In genomic region chr13:99264053-99264452, GRCh38 we compare ENCODE assay signal across 17 cellular contexts. TPM values are rescaled to one million over a fixed set of nuclear protein-coding genes. Genes with fewer than 3 reads are reported as not detected.
A peak's percentile ranks its signal among the peaks of the same experiment; 100 is the strongest.
DNase-seq lines count a peak whose midpoint lies in the region; ATAC-seq and TF ChIP-seq lines count a peak whose summit lies in the region.
"Had no signal": no experiment of that assay in that cellular context is flagged by ENCODE, and none has a peak within 500 bp of the region (broad histone marks: within the 10 kb centered on the region; RNA-seq: fewer than 3 reads in every experiment).

No MANE protein-coding gene starts in this region.

- no peak overlapping the region for H3K4me3 ChIP-seq in endodermal cell (ENCODE audit: low read length)

- peaks cover 10% of the 10 kb centered on the region for H3K36me3 ChIP-seq in endodermal cell (ENCODE audit: control insufficient read depth, insufficient read depth, low read length)

- H3K27ac Mint-ChIP-seq in stimulated activated naive CD8-positive, alpha-beta T cell treated with anti-CD3 and anti-CD28 coated beads, Interleukin-15, Interleukin-2, amounts not matched to agents 100 ng/mL and 50 ng/mL, for 24 hours: peak overlapping the region; percentile 57
- peak overlapping the region; percentile 79 for H3K27ac Mint-ChIP-seq in endodermal cell

- H3K9me3 Mint-ChIP-seq in stimulated activated naive CD8-positive, alpha-beta T cell treated with anti-CD3 and anti-CD28 coated beads, Interleukin-15, Interleukin-2, amounts not matched to agents 100 ng/mL and 50 ng/mL, for 24 hours: no peaks in the 10 kb centered on the region
- no peaks in the 10 kb centered on the region for H3K9me3 Mint-ChIP-seq in endodermal cell

- H3K9me3 ChIP-seq in endodermal cell (ENCODE audit: control insufficient read depth, low read length): no peaks in the 10 kb centered on the region

- no peak for TF ChIP-seq CTCF in endodermal cell (conservative IDR thresholded peaks at IDR 0.05)

- 50 to 55% methylated on average over 1 of the region's 1 CpG for WGBS in endodermal cell (ENCODE audit: insufficient coverage in 1 of 2, insufficient read length in 1 of 2), 2 experiments

- H3K27me3 ChIP-seq in endodermal cell (ENCODE audit: control insufficient read depth, insufficient read depth, low read length, poor library complexity, severe bottlenecking): no peaks in the 10 kb centered on the region

- peaks cover 39% of the 10 kb centered on the region for H3K36me3 Mint-ChIP-seq in stimulated activated naive CD8-positive, alpha-beta T cell treated with anti-CD3 and anti-CD28 coated beads, Interleukin-15, Interleukin-2, amounts not matched to agents 100 ng/mL and 50 ng/mL, for 24 hours (ENCODE audit: low read depth)
- H3K36me3 Mint-ChIP-seq in endodermal cell (ENCODE audit: low read depth): peaks cover 2% of the 10 kb centered on the region

- DNase-seq in stimulated activated naive CD8-positive, alpha-beta T cell treated with anti-CD3 and anti-CD28 coated beads, Interleukin-15, Interleukin-2, amounts not matched to agents 100 U/mL and 50 U/mL, for 24 hours: no peak
- peak; percentile 42 for DNase-seq in NOMO-1 treated with DMSO at 0.1 percent for 48 hours (lab: John Stamatoyannopoulos, UW; ENCODE audit: unreplicated experiment)
- DNase-seq in endodermal cell: no peak
- DNase-seq in NCI-H1048 (lab: John Stamatoyannopoulos, UW): no peak
- DNase-seq: activated CD4-positive, alpha-beta T cell treated with anti-CD3 and anti-CD28 coated beads for 1 hour; caudate nucleus; head of caudate nucleus; NCI-H2029; retina; stimulated activated CD4-positive, alpha-beta T cell treated with anti-CD3 and anti-CD28 coated beads, Interleukin-4, amount 100 ng/mL, for 4 hours had no signal

- peaks cover 3% of the 10 kb centered on the region for H3K4me1 ChIP-seq in endodermal cell (ENCODE audit: control insufficient read depth, insufficient read depth, low read length)

- peaks cover 75% of the 10 kb centered on the region for H3K4me1 Mint-ChIP-seq in stimulated activated naive CD8-positive, alpha-beta T cell treated with anti-CD3 and anti-CD28 coated beads, Interleukin-15, Interleukin-2, amounts not matched to agents 100 ng/mL and 50 ng/mL, for 24 hours (ENCODE audit: low read depth)
- peaks cover 13% of the 10 kb centered on the region for H3K4me1 Mint-ChIP-seq in endodermal cell

- H3K4me3 Mint-ChIP-seq in stimulated activated naive CD8-positive, alpha-beta T cell treated with anti-CD3 and anti-CD28 coated beads, Interleukin-15, Interleukin-2, amounts not matched to agents 100 ng/mL and 50 ng/mL, for 24 hours: no peak overlapping the region
- no peak overlapping the region for H3K4me3 Mint-ChIP-seq in endodermal cell

- no peak for ATAC-seq in stimulated activated naive CD8-positive, alpha-beta T cell treated with anti-CD3 and anti-CD28 coated beads, Interleukin-15, Interleukin-2, amounts not matched to agents 100 U/mL and 50 U/mL, for 24 hours
- no peak for ATAC-seq in HG03457 (IDR thresholded peaks at IDR 0.05; ENCODE audit: unreplicated experiment)
- no peak for ATAC-seq in GM19035 (IDR thresholded peaks at IDR 0.05; ENCODE audit: unreplicated experiment)
- ATAC-seq in HG03342 (IDR thresholded peaks at IDR 0.05; ENCODE audit: unreplicated experiment): no peak

- no peak overlapping the region for H3K9ac ChIP-seq in endodermal cell (ENCODE audit: extremely low read depth, low read length, poor library complexity, severe bottlenecking)

- H3K27ac ChIP-seq in endodermal cell (ENCODE audit: low read depth, low read length): no peak overlapping the region
- H3K27ac ChIP-seq: epithelial cell of prostate had no signal

- H3K27me3 Mint-ChIP-seq in stimulated activated naive CD8-positive, alpha-beta T cell treated with anti-CD3 and anti-CD28 coated beads, Interleukin-15, Interleukin-2, amounts not matched to agents 100 ng/mL and 50 ng/mL, for 24 hours: no peaks in the 10 kb centered on the region
- H3K27me3 Mint-ChIP-seq in endodermal cell (ENCODE audit: insufficient read depth): no peaks in the 10 kb centered on the region

RNA-seq across cellular contexts. Expression of gene GPR18, which starts 5.9 kb away (rescaled TPM):
- total RNA-seq in endodermal cell: not detected
- polyA plus RNA-seq in endodermal cell (2013, experiment 1 of 2): not detected
- polyA plus RNA-seq in endodermal cell (2013, experiment 2 of 2): not detected
- total RNA-seq: myocyte had no signal
- polyA plus RNA-seq: BJ had no signal

RNA-seq across cellular contexts. Expression of gene GPR183, which starts 43.1 kb away (rescaled TPM):
- under 1 TPM in 1 of 2 donors, not detected in 1; 0.62 TPM for total RNA-seq in endodermal cell
- 0.18 TPM for polyA plus RNA-seq in endodermal cell (2013, experiment 1 of 2)
- polyA plus RNA-seq in endodermal cell (2013, experiment 2 of 2): 0.29 TPM
